Comparison of ENCODE assay signal across 7 cellular contexts in genomic region chr4:52051615-52052474, GRCh38. TPM values are rescaled to one million over a fixed set of nuclear protein-coding genes. Genes with fewer than 3 reads are reported as not detected.
A peak's percentile ranks its signal among the peaks of the same experiment; 100 is the strongest.
DNase-seq lines count a peak whose midpoint lies in the region; ATAC-seq, FAIRE-seq and TF ChIP-seq lines count a peak whose summit lies in the region.

No MANE protein-coding gene starts in this region.

- H3K27me3 Mint-ChIP-seq in IgD-negative memory B cell: peaks cover 36% of the 10 kb centered on the region
- H3K27me3 Mint-ChIP-seq in activated CD8-positive, alpha-beta T cell treated with anti-CD3 and anti-CD28 coated beads for 36 hours: peaks cover 56% of the 10 kb centered on the region

- H3K27ac Mint-ChIP-seq in IgD-negative memory B cell: peak overlapping the region in 1 of 3 donors; percentile 6
- H3K27ac Mint-ChIP-seq in activated CD8-positive, alpha-beta T cell treated with anti-CD3 and anti-CD28 coated beads for 36 hours: no peak overlapping the region

- intact Hi-C loops in activated CD8-positive, alpha-beta T cell treated with anti-CD3 and anti-CD28 coated beads for 36 hours (cut with micrococcal nuclease): no loop called here

- H3K4me1 ChIP-seq in neuron (ENCODE audit: insufficient read depth, low read length): no peaks in the 10 kb centered on the region

- H3K4me3 Mint-ChIP-seq in IgD-negative memory B cell: peak overlapping the region; percentile 84 to 93 (median 87)
- peak overlapping the region; percentile 45 for H3K4me3 Mint-ChIP-seq in activated CD8-positive, alpha-beta T cell treated with anti-CD3 and anti-CD28 coated beads for 36 hours

- H2AFZ ChIP-seq in neuron (ENCODE audit: low read depth, low read length): peak overlapping the region; percentile 24

- POLR2A ChIA-PET in activated CD8-positive, alpha-beta T cell treated with anti-CD3 and anti-CD28 coated beads for 36 hours (lab: Charles Lee): no interaction called here

- DNase-seq in GM06990 (ENCODE audit: extremely low read depth, insufficient read length) (peak; percentile 63), foreskin melanocyte (peak; percentile 82), urothelium cell line (ENCODE audit: low spot score) (no peak)
- DNase-seq in activated CD8-positive, alpha-beta T cell treated with anti-CD3 and anti-CD28 coated beads for 36 hours: peak; percentile 11

- H3K9me3 Mint-ChIP-seq in IgD-negative memory B cell: no peaks in the 10 kb centered on the region
- H3K9me3 Mint-ChIP-seq in activated CD8-positive, alpha-beta T cell treated with anti-CD3 and anti-CD28 coated beads for 36 hours: no peaks in the 10 kb centered on the region

- ATAC-seq in GM21447 (IDR thresholded peaks at IDR 0.05; ENCODE audit: unreplicated experiment): peak; percentile 70
- ATAC-seq in activated CD8-positive, alpha-beta T cell treated with anti-CD3 and anti-CD28 coated beads for 36 hours: peak; percentile 37

- H3K27me3 ChIP-seq in GM06990 (replicated peaks; ENCODE audit: control insufficient read depth, insufficient read depth, low read length): no peaks in the 10 kb centered on the region
- peaks cover 29% of the 10 kb centered on the region for H3K27me3 ChIP-seq in neuron (ENCODE audit: insufficient read depth, low read length)

- H3K4me1 Mint-ChIP-seq in IgD-negative memory B cell: peaks cover 4 to 24% (median 20%) of the 10 kb centered on the region in 3 donors
- H3K4me1 Mint-ChIP-seq in activated CD8-positive, alpha-beta T cell treated with anti-CD3 and anti-CD28 coated beads for 36 hours (ENCODE audit: low read depth): peaks cover 14% of the 10 kb centered on the region

- no peaks in the 10 kb centered on the region for H3K36me3 Mint-ChIP-seq in IgD-negative memory B cell
- no peaks in the 10 kb centered on the region for H3K36me3 Mint-ChIP-seq in activated CD8-positive, alpha-beta T cell treated with anti-CD3 and anti-CD28 coated beads for 36 hours (ENCODE audit: low read depth)

- CTCF ChIA-PET in activated CD8-positive, alpha-beta T cell treated with anti-CD3 and anti-CD28 coated beads for 36 hours (lab: Charles Lee): no interaction called here

- peaks cover 6% of the 10 kb centered on the region for H3K9me3 ChIP-seq in neuron (ENCODE audit: low read length)

- no peak for FAIRE-seq in urothelium cell line (lab: Jason Lieb, UNC)

- H3K36me3 ChIP-seq in GM06990 (ENCODE audit: control insufficient read depth, insufficient read depth, low read length) (no peaks in the 10 kb centered on the region), neuron (ENCODE audit: insufficient read depth, low read length) (no peaks in the 10 kb centered on the region)

- H3K4me3 ChIP-seq in GM06990 (replicated peaks; ENCODE audit: low read depth, low read length) (peak overlapping the region; percentile 77), neuron (ENCODE audit: low read length) (peak overlapping the region; percentile 36)

- no peak for TF ChIP-seq CTCF in GM06990 (IDR thresholded peaks at IDR 0.05; ENCODE audit: insufficient read depth, low read length, poor library complexity, severe bottlenecking)
- TF ChIP-seq CTCF in activated CD8-positive, alpha-beta T cell treated with anti-CD3 and anti-CD28 coated beads for 36 hours (IDR thresholded peaks at IDR 0.05): no peak

RNA-seq across cellular contexts. Expression of gene SPATA18, which starts 0.7 kb away (rescaled TPM):
- 0.40 TPM for polyA plus RNA-seq in IgD-negative memory B cell
- under 1 TPM in 1 of 2 experiments, not detected in 1; 0.58 TPM for total RNA-seq in activated CD8-positive, alpha-beta T cell treated with anti-CD3 and anti-CD28 coated beads for 36 hours

RNA-seq across cellular contexts. Expression of gene SGCB, which starts 13.7 kb away (rescaled TPM):
- 4.8 TPM for polyA plus RNA-seq in IgD-negative memory B cell
- total RNA-seq in activated CD8-positive, alpha-beta T cell treated with anti-CD3 and anti-CD28 coated beads for 36 hours: 1 to 10 TPM; 7.6 to 8.8 TPM

RNA-seq across cellular contexts. Expression of gene LRRC66, which starts 31.7 kb away (rescaled TPM):
- 0.08 TPM for polyA plus RNA-seq in IgD-negative memory B cell
- under 1 TPM in 1 of 2 experiments, not detected in 1; 0.09 TPM for total RNA-seq in activated CD8-positive, alpha-beta T cell treated with anti-CD3 and anti-CD28 coated beads for 36 hours
